Comparison of ENCODE assay signal across 23 cellular contexts in the genomic region with DNA sequence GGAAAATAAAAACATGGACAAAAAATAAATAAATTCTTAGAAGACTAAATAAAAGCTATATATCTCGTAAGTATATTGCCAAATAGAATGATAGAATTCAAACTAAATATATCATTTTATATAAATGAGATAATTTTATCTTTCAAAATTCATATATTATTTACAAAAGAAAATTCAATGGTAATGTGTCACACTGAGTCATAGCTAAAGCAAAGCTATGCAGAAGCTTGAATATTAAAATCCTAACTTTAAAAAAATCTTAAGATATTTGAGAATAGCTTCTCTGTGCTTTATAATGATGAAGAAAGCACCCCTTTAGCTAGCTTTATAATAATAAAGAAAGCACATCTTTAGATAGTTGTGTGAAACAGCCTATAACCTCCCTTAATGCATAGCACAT.
DNase-seq lines count a peak whose midpoint lies in the region; ATAC-seq, FAIRE-seq and TF ChIP-seq lines count a peak whose summit lies in the region.
"Had no signal": no experiment of that assay in that cellular context is flagged by ENCODE, and none has a peak within 500 bp of the region (broad histone marks: within the 10 kb centered on the region; RNA-seq: fewer than 3 reads in every experiment).

No MANE protein-coding gene starts in this region.

- H3K36me3 Mint-ChIP-seq in chondrocyte (ENCODE audit: low read depth) = peaks cover 7% of the 10 kb centered on the region
- no peaks in the 10 kb centered on the region for H3K36me3 Mint-ChIP-seq in activated naive CD8-positive, alpha-beta T cell treated with anti-CD3 and anti-CD28 coated beads, Interleukin-2, amount 50 U/mL, for 24 hours (ENCODE audit: low read depth)
- H3K36me3 Mint-ChIP-seq: CD14-positive monocyte had no signal

- intact Hi-C loops in mammary epithelial cell (cut with micrococcal nuclease) = no loop called here

- WGBS in mammary epithelial cell (ENCODE audit: low coverage, missing lambda C conversion rate) = 10% methylated on average over 1 of the region's 1 CpG

- H3K27me3 Mint-ChIP-seq in chondrocyte (ENCODE audit: low read depth) = no peaks in the 10 kb centered on the region
- no peaks in the 10 kb centered on the region for H3K27me3 Mint-ChIP-seq in activated naive CD8-positive, alpha-beta T cell treated with anti-CD3 and anti-CD28 coated beads, Interleukin-2, amount 50 U/mL, for 24 hours
- H3K27me3 Mint-ChIP-seq: B cell had no signal

- FAIRE-seq in A204.1 (lab: Jason Lieb, UNC) (peak; percentile 80), TTC549 (lab: Jason Lieb, UNC) (peak; percentile 47), frontal cortex (lab: Jason Lieb, UNC) (peak; percentile 54)
- FAIRE-seq: D721Med, H54 had no signal

- no peak overlapping the region for H3K4me3 Mint-ChIP-seq in chondrocyte (ENCODE audit: unreplicated experiment)
- H3K4me3 Mint-ChIP-seq in activated naive CD8-positive, alpha-beta T cell treated with anti-CD3 and anti-CD28 coated beads, Interleukin-2, amount 50 U/mL, for 24 hours = no peak overlapping the region
- H3K4me3 Mint-ChIP-seq: B cell, CD14-positive monocyte had no signal

- peaks cover 17% of the 10 kb centered on the region for H3K9me3 Mint-ChIP-seq in chondrocyte (ENCODE audit: low read depth)
- H3K9me3 Mint-ChIP-seq in activated naive CD8-positive, alpha-beta T cell treated with anti-CD3 and anti-CD28 coated beads, Interleukin-2, amount 50 U/mL, for 24 hours = peaks cover 5% of the 10 kb centered on the region

- dilution Hi-C loops in mammary epithelial cell (cut with HindIII; ENCODE audit: low sequenced_read_pairs) = no loop called here

- no peak overlapping the region for H3K4me2 ChIP-seq in mammary epithelial cell (ENCODE audit: insufficient read depth, low read depth, low read length)

- no peaks in the 10 kb centered on the region for H3K79me2 ChIP-seq in mammary epithelial cell (ENCODE audit: insufficient read depth, low read length)

- no TSS peak for BruUV-seq in mammary epithelial cell (replicated peaks; lab: Mats Ljungman, UMichigan)

- H3K27ac Mint-ChIP-seq in chondrocyte (ENCODE audit: unreplicated experiment) = no peak overlapping the region
- no peak overlapping the region for H3K27ac Mint-ChIP-seq in activated naive CD8-positive, alpha-beta T cell treated with anti-CD3 and anti-CD28 coated beads, Interleukin-2, amount 50 U/mL, for 24 hours
- H3K27ac Mint-ChIP-seq: B cell, CD14-positive monocyte had no signal

- H3K4me1 ChIP-seq in mammary epithelial cell (ENCODE audit: insufficient read depth, low read length) = no peaks in the 10 kb centered on the region
- H3K4me1 ChIP-seq: SJCRH30 had no signal

- no peak overlapping the region for H3K9ac ChIP-seq in mammary epithelial cell (ENCODE audit: insufficient read depth, low read length)

- H3K4me3 ChIP-seq in mammary epithelial cell (replicated peaks in 1 of 3; ENCODE audit: insufficient read depth in 1 of 3, low read depth in 2 of 3, low read length in 3 of 3) = no peak overlapping the region
- H3K4me3 ChIP-seq: SJCRH30 had no signal

- no peaks in the 10 kb centered on the region for H3K4me1 Mint-ChIP-seq in chondrocyte (ENCODE audit: low read depth)
- H3K4me1 Mint-ChIP-seq in activated naive CD8-positive, alpha-beta T cell treated with anti-CD3 and anti-CD28 coated beads, Interleukin-2, amount 50 U/mL, for 24 hours = no peaks in the 10 kb centered on the region
- H3K4me1 Mint-ChIP-seq: B cell, CD14-positive monocyte had no signal

- no peaks in the 10 kb centered on the region for H3K9me3 ChIP-seq in mammary epithelial cell (replicated peaks; ENCODE audit: insufficient read depth, low read length)
- H3K9me3 ChIP-seq: SJCRH30 had no signal

- TF ChIP-seq CTCF in chondrocyte (IDR thresholded peaks at IDR 0.05) = no peak
- TF ChIP-seq CTCF in mammary epithelial cell (conservative IDR thresholded peaks at IDR 0.05 in 1 of 2, IDR thresholded peaks at IDR 0.05 in 1 of 2; ENCODE audit: extremely low read depth in 1 of 2, insufficient read depth in 1 of 2, low read depth in 1 of 2, low read length in 2 of 2) = no peak

- H3K36me3 ChIP-seq in mammary epithelial cell (ENCODE audit: insufficient read depth, low read length) = no peaks in the 10 kb centered on the region
- H3K36me3 ChIP-seq: SJCRH30 had no signal

- no peak for ATAC-seq in activated naive CD8-positive, alpha-beta T cell treated with anti-CD3 and anti-CD28 coated beads, Interleukin-2, amount 50 U/mL, for 24 hours
- ATAC-seq: Panc1 had no signal

- H4K20me1 ChIP-seq in mammary epithelial cell (ENCODE audit: insufficient read depth, low read length) = no peaks in the 10 kb centered on the region

- in situ Hi-C loops in mammary epithelial cell (cut with MboI; ENCODE audit: low sequenced_read_pairs in 2 of 2) = no loop called here

- CTCF ChIA-PET in mammary epithelial cell (lab: Charles Lee; ENCODE audit: low non-redundant PET) = no interaction called here

- H2AFZ ChIP-seq in mammary epithelial cell (ENCODE audit: low read depth, low read length) = no peak overlapping the region

- H3K27me3 ChIP-seq in mammary epithelial cell (ENCODE audit: insufficient read depth, low read length) = no peaks in the 10 kb centered on the region
- H3K27me3 ChIP-seq: SJCRH30 had no signal

- H3K27ac ChIP-seq in mammary epithelial cell (ENCODE audit: insufficient read depth, low read depth, low read length) = no peak overlapping the region
- H3K27ac ChIP-seq: SJCRH30 had no signal

- DNase-seq in HCEC 1CT (peak; percentile 54), frontal cortex (ENCODE audit: low spot score in 2 of 2) (no peak), chondrocyte (ENCODE audit: low spot score) (no peak), mammary epithelial cell (no peak), Kasumi-1 (lab: John Stamatoyannopoulos, UW) (no peak)
- DNase-seq in activated naive CD8-positive, alpha-beta T cell treated with anti-CD3 and anti-CD28 coated beads, Interleukin-2, amount 50 U/mL, for 24 hours = no peak
- DNase-seq: 8988T, DMS53, MM.1S, NCI-H1092 treated with DMSO at 0.1 percent for 48 hours, NCI-H146, NCI-H2029, NCI-H2227 treated with DMSO at 0.1 percent for 48 hours, NCI-H510A treated with DMSO at 0.1 percent for 48 hours, NCI-H748 treated with DMSO at 0.1 percent for 48 hours, SJCRH30 had no signal
